ENCODE assay signal across 1 cellular context in the genomic region with DNA sequence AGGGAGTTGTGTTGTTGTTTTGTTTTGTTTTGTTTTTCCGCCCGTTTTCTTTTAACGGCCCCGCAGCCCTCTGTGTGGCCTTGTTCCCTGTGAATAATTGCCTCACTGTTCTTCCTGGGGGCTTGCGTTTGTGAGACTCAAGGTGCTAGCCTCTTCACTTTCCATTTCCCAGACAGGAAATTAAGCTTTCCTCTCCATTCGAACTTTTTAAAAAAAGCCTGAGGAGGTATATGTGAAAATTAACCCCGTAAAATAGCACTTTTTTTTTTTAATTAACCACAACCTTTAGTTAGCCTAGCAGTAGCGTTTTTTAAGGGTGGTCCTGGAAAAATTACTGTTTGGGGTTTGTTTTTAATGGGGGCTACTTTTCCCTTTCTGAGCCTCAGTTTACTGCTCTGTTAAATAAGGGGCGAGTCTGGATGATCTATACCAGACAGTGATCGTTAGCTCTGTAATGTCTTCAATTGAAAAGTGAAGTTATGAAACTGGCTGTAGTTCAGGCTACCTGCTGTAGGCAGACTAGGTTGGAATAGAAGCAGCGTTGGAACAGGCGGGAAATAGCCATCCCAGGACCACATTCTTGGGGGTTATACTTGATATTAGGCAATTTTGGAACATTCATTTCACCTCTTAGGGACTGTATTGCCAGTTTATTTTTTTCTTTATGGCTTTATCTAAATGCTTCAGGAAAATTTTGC.
TF ChIP-seq lines count a peak whose summit lies in the region.

No MANE protein-coding gene starts in this region.

TF ChIP-seq in HepG2, 621 proteins besides CTCF, POLR2A, EP300 and RAD21 (continued from another document and continues in another):
- TF ChIP-seq, protein P1, sequence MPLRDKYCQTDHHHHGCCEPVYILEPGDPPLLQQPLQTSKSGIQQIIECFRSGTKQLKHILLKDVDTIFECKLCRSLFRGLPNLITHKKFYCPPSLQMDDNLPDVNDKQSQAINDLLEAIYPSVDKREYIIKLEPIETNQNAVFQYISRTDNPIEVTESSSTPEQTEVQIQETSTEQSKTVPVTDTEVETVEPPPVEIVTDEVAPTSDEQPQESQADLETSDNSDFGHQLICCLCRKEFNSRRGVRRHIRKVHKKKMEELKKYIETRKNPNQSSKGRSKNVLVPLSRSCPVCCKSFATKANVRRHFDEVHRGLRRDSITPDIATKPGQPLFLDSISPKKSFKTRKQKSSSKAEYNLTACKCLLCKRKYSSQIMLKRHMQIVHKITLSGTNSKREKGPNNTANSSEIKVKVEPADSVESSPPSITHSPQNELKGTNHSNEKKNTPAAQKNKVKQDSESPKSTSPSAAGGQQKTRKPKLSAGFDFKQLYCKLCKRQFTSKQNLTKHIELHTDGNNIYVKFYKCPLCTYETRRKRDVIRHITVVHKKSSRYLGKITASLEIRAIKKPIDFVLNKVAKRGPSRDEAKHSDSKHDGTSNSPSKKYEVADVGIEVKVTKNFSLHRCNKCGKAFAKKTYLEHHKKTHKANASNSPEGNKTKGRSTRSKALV (CRISPR knock-in tag; IDR thresholded peaks at IDR 0.05) = no peak
- TF ChIP-seq ZNF781 (CRISPR knock-in tag; IDR thresholded peaks at IDR 0.05; ENCODE audit: borderline replicate concordance, not compliant biosample characterization) (no peak), IRX3 (CRISPR knock-in tag; IDR thresholded peaks at IDR 0.05; ENCODE audit: borderline replicate concordance, low read depth) (no peak), ZNF335 (CRISPR knock-in tag; IDR thresholded peaks at IDR 0.05) (no peak), CREBL2 (CRISPR knock-in tag; IDR thresholded peaks at IDR 0.05; ENCODE audit: borderline replicate concordance) (no peak), TBP (CRISPR knock-in tag; IDR thresholded peaks at IDR 0.05) (no peak), NFRKB (IDR thresholded peaks at IDR 0.05) (no peak), ZNF431 (CRISPR knock-in tag; IDR thresholded peaks at IDR 0.05; ENCODE audit: borderline replicate concordance, low read depth) (no peak), ZSCAN20 (CRISPR knock-in tag; IDR thresholded peaks at IDR 0.05; ENCODE audit: borderline replicate concordance) (0 out of 2 replicates have a peak, but pooled peaks have one; percentile 50), GTF2F1 (IDR thresholded peaks at IDR 0.05; ENCODE audit: low read length) (no peak), SOX13 (IDR thresholded peaks at IDR 0.05) (no peak), SOX13 (CRISPR knock-in tag; conservative IDR thresholded peaks at IDR 0.05 in 1 of 2, IDR thresholded peaks at IDR 0.05 in 1 of 2) (0 out of 4 replicates have a peak, but pooled peaks of 1 of the 2 experiments have one; percentile 40), NFATC3 (CRISPR knock-in tag; IDR thresholded peaks at IDR 0.05) (no peak), CSRNP1 (CRISPR knock-in tag; IDR thresholded peaks at IDR 0.05) (0 out of 2 replicates have a peak, but pooled peaks have one; percentile 36), ZBTB7A (CRISPR knock-in tag; IDR thresholded peaks at IDR 0.05) (no peak), ZNF607 (CRISPR knock-in tag; IDR thresholded peaks at IDR 0.05; ENCODE audit: borderline replicate concordance) (no peak), SP2 (CRISPR knock-in tag; IDR thresholded peaks at IDR 0.05) (no peak), FOSL1 (CRISPR knock-in tag; IDR thresholded peaks at IDR 0.05; ENCODE audit: borderline replicate concordance) (no peak), SRF (IDR thresholded peaks at IDR 0.05; ENCODE audit: low read depth, low read length) (no peak), ZNF83 (CRISPR knock-in tag; IDR thresholded peaks at IDR 0.05; ENCODE audit: borderline replicate concordance) (no peak), ZSCAN25 (CRISPR knock-in tag; IDR thresholded peaks at IDR 0.05) (no peak), EZH2 (conservative IDR thresholded peaks at IDR 0.05; ENCODE audit: low read depth, low read length) (no peak), ZC3H4 (CRISPR knock-in tag; IDR thresholded peaks at IDR 0.05; ENCODE audit: borderline replicate concordance) (0 out of 2 replicates have a peak, but pooled peaks have one; percentile 14), FOXM1 (CRISPR knock-in tag; IDR thresholded peaks at IDR 0.05) (no peak), ELF4 (CRISPR knock-in tag; IDR thresholded peaks at IDR 0.05; ENCODE audit: borderline replicate concordance) (no peak), RERE (CRISPR knock-in tag; IDR thresholded peaks at IDR 0.05; ENCODE audit: low read depth) (no peak)
- TF ChIP-seq, protein P2, sequence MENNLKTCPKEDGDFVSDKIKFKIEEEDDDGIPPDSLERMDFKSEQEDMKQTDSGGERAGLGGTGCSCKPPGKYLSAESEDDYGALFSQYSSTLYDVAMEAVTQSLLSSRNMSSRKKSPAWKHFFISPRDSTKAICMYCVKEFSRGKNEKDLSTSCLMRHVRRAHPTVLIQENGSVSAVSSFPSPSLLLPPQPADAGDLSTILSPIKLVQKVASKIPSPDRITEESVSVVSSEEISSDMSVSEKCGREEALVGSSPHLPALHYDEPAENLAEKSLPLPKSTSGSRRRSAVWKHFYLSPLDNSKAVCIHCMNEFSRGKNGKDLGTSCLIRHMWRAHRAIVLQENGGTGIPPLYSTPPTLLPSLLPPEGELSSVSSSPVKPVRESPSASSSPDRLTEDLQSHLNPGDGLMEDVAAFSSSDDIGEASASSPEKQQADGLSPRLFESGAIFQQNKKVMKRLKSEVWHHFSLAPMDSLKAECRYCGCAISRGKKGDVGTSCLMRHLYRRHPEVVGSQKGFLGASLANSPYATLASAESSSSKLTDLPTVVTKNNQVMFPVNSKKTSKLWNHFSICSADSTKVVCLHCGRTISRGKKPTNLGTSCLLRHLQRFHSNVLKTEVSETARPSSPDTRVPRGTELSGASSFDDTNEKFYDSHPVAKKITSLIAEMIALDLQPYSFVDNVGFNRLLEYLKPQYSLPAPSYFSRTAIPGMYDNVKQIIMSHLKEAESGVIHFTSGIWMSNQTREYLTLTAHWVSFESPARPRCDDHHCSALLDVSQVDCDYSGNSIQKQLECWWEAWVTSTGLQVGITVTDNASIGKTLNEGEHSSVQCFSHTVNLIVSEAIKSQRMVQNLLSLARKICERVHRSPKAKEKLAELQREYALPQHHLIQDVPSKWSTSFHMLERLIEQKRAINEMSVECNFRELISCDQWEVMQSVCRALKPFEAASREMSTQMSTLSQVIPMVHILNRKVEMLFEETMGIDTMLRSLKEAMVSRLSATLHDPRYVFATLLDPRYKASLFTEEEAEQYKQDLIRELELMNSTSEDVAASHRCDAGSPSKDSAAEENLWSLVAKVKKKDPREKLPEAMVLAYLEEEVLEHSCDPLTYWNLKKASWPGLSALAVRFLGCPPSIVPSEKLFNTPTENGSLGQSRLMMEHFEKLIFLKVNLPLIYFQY (CRISPR knock-in tag; IDR thresholded peaks at IDR 0.05; ENCODE audit: borderline replicate concordance) = no peak
- TF ChIP-seq, protein P3, sequence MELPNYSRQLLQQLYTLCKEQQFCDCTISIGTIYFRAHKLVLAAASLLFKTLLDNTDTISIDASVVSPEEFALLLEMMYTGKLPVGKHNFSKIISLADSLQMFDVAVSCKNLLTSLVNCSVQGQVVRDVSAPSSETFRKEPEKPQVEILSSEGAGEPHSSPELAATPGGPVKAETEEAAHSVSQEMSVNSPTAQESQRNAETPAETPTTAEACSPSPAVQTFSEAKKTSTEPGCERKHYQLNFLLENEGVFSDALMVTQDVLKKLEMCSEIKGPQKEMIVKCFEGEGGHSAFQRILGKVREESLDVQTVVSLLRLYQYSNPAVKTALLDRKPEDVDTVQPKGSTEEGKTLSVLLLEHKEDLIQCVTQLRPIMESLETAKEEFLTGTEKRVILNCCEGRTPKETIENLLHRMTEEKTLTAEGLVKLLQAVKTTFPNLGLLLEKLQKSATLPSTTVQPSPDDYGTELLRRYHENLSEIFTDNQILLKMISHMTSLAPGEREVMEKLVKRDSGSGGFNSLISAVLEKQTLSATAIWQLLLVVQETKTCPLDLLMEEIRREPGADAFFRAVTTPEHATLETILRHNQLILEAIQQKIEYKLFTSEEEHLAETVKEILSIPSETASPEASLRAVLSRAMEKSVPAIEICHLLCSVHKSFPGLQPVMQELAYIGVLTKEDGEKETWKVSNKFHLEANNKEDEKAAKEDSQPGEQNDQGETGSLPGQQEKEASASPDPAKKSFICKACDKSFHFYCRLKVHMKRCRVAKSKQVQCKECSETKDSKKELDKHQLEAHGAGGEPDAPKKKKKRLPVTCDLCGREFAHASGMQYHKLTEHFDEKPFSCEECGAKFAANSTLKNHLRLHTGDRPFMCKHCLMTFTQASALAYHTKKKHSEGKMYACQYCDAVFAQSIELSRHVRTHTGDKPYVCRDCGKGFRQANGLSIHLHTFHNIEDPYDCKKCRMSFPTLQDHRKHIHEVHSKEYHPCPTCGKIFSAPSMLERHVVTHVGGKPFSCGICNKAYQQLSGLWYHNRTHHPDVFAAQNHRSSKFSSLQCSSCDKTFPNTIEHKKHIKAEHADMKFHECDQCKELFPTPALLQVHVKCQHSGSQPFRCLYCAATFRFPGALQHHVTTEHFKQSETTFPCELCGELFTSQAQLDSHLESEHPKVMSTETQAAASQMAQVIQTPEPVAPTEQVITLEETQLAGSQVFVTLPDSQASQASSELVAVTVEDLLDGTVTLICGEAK (IDR thresholded peaks at IDR 0.05) = no peak
- TF ChIP-seq, protein P3 (CRISPR knock-in tag; IDR thresholded peaks at IDR 0.05) = no peak
